1 cellular context compared by ENCODE assay signal in genomic region chr12:93741741-93742085, GRCh38.
TF ChIP-seq lines count a peak whose summit lies in the region.

No MANE protein-coding gene starts in this region.

TF ChIP-seq in GM23338, 12 proteins besides CTCF, POLR2A, EP300 and RAD21 (continued from another document):
- no peak for TF ChIP-seq REST (IDR thresholded peaks at IDR 0.05; ENCODE audit: unreplicated experiment)
- peak; percentile 79; the same call in 1 of the 2 replicates for TF ChIP-seq NANOG (IDR thresholded peaks at IDR 0.05; ENCODE audit: borderline replicate concordance)
- TF ChIP-seq STAT1 (IDR thresholded peaks at IDR 0.05; ENCODE audit: unreplicated experiment): no peak
